In genomic region chr10:124745678-124746077, GRCh38 we compare ENCODE assay signal across 8 cellular contexts. TPM values are rescaled to one million over a fixed set of nuclear protein-coding genes. Genes with fewer than 3 reads are reported as not detected.
DNase-seq lines count a peak whose midpoint lies in the region; ATAC-seq and TF ChIP-seq lines count a peak whose summit lies in the region.

No MANE protein-coding gene starts in this region.

- H3K9me3 ChIP-seq in thyroid gland: no peaks in the 10 kb centered on the region

- no peaks in the 10 kb centered on the region for H3K27me3 ChIP-seq in thyroid gland

- 12 to 19% methylated on average over 3 of the region's 3 CpGs for WGBS in thyroid gland, 2 donors

- intact Hi-C loops in thyroid gland (cut with DNase I): loop anchor here (5.0 kb wide), 1 partner anchor 213 kb away; no protein-coding TSS in a partner anchor

- H3K27ac ChIP-seq in VCaP (peak overlapping the region; percentile 93), thyroid gland (peak overlapping the region; percentile 16 to 85 (median 81))

- H3K4me1 ChIP-seq in thyroid gland: peaks cover 24 to 32% of the 10 kb centered on the region in 2 donors

- TF ChIP-seq POLR2A in thyroid gland (IDR thresholded peaks at IDR 0.05): no peak

- no peak overlapping the region for H3K27ac Mint-ChIP-seq in activated naive CD4-positive, alpha-beta T cell treated with anti-CD3 and anti-CD28 coated beads, Interleukin-2, amount 50 U/mL, for 72 hours

- H3K4me3 ChIP-seq in thyroid gland (replicated peaks in 1 of 3): no peak overlapping the region

- H3K9me3 Mint-ChIP-seq in activated naive CD4-positive, alpha-beta T cell treated with anti-CD3 and anti-CD28 coated beads, Interleukin-2, amount 50 U/mL, for 72 hours: no peaks in the 10 kb centered on the region

- peaks cover 0 to 5% of the 10 kb centered on the region in 2 donors for H3K36me3 Mint-ChIP-seq in activated naive CD4-positive, alpha-beta T cell treated with anti-CD3 and anti-CD28 coated beads, Interleukin-2, amount 50 U/mL, for 72 hours

- H3K36me3 ChIP-seq in thyroid gland: no peaks in the 10 kb centered on the region

- TF ChIP-seq CTCF in VCaP (conservative IDR thresholded peaks at IDR 0.05) (peak; percentile 60), thyroid gland (IDR thresholded peaks at IDR 0.05) (peak in 4 of 6 experiments; percentile 39 to 77 (median 70))

- ATAC-seq in GM18517 (IDR thresholded peaks at IDR 0.05; ENCODE audit: unreplicated experiment): no peak
- no peak for ATAC-seq in HG03442 (IDR thresholded peaks at IDR 0.05; ENCODE audit: unreplicated experiment)
- ATAC-seq in activated naive CD4-positive, alpha-beta T cell treated with anti-CD3 and anti-CD28 coated beads, Interleukin-2, amount 50 U/mL, for 72 hours: no peak

- DNase-seq in DMS153 (lab: John Stamatoyannopoulos, UW): peak; percentile 36
- peak; percentile 60 for DNase-seq in LHCN-M2 (ENCODE audit: low read depth)
- peak; percentile 63 for DNase-seq in inferior parietal cortex (ENCODE audit: extremely low spot score)
- no peak for DNase-seq in thyroid gland
- no peak for DNase-seq in activated naive CD4-positive, alpha-beta T cell treated with anti-CD3 and anti-CD28 coated beads, Interleukin-2, amount 50 U/mL, for 72 hours (ENCODE audit: low spot score in 2 of 2)

RNA-seq across cellular contexts. Expression of gene FAM53B, which starts 1.5 kb away (rescaled TPM):
- total RNA-seq in LHCN-M2 (2014; rRNA removed): 22.3 and 31.5 TPM in 2 replicates
- polyA plus RNA-seq in LHCN-M2 (2012): 9.2 TPM
- total RNA-seq in thyroid gland: 10 to 100 TPM; 37.6 to 96.3 (median 80.4) TPM
- 10 to 100 TPM in 1 of 2 donors, 1 to 10 TPM in 1; 6.1 to 11.8 TPM for total RNA-seq in activated naive CD4-positive, alpha-beta T cell treated with anti-CD3 and anti-CD28 coated beads, Interleukin-2, amount 50 U/mL, for 72 hours

RNA-seq across cellular contexts. Expression of gene EEF1AKMT2, which starts 46.0 kb away (rescaled TPM):
- total RNA-seq in LHCN-M2 (2014; rRNA removed) (27.6 and 37.1 TPM in 2 replicates), thyroid gland (10 to 100 TPM; 23.8 to 33.6 (median 26.6) TPM)
- 10.0 TPM for polyA plus RNA-seq in LHCN-M2 (2012)
- 10 to 100 TPM in 1 of 2 donors, 1 to 10 TPM in 1; 1.1 to 27.7 TPM for total RNA-seq in activated naive CD4-positive, alpha-beta T cell treated with anti-CD3 and anti-CD28 coated beads, Interleukin-2, amount 50 U/mL, for 72 hours

RNA-seq across cellular contexts. Expression of gene ABRAXAS2, which starts 55.9 kb away (rescaled TPM):
- total RNA-seq in LHCN-M2 (2014; rRNA removed) (16.1 and 18.0 TPM in 2 replicates), thyroid gland (10 to 100 TPM; 16.3 to 19.9 (median 18.6) TPM)
- polyA plus RNA-seq in LHCN-M2 (2012): 5.9 TPM
- total RNA-seq in activated naive CD4-positive, alpha-beta T cell treated with anti-CD3 and anti-CD28 coated beads, Interleukin-2, amount 50 U/mL, for 72 hours: 10 to 100 TPM; 10.2 to 19.1 TPM

Comparison
In these comparisons a context has a peak if more than half of its experiments do, and no peak if none do; other contexts are left out.
1. DNase-seq: peak in DMS153 (single experiment), LHCN-M2 (single experiment) and inferior parietal cortex (single experiment); none in thyroid gland (0 of 2) and activated naive CD4-positive, alpha-beta T cell treated with anti-CD3 and anti-CD28 coated beads, Interleukin-2, amount 50 U/mL, for 72 hours (0 of 2).